In the genomic region with DNA sequence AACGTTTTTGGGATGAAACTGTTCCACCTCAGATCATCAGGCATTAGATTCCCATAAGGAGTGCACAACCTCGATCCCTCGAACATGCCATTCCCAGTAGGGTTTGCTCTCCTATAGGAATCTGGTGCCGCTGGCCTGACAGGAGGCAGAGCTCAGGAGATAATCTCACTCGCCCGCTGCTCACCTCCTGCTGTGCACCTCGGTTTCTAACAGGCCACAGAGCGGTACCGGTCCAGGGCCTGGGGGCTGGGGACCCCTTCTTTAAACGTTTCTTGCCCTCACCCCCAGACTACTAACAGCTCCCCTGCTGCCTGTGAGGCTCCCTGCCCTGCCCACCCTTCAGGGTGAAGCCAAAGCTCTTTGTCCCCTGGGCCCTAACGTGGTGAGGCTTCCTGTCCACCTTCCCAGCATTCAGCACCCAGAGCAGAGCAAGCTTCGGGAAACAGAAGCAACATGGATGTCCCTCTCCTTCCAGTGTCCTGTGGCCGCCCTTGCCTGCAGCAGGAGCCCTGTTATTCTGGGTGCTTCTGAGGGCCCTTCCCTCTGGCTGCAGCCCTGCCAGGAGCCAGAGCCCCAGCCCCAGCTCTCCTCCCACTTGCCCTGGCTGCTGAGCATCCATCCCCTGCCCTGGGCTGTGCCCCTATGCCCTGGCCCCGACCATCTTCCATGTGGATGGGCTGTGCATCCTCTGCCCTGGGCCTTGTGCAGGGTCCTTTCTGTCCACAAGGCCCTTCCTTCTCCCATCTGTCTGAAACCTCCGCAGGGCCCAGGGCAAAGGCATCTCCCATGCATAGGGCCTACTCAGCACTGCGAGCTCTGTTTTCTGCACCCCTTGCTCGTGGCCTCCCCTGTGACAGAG, we compare ENCODE assay signal across 17 cellular contexts.
DNase-seq lines count a peak whose midpoint lies in the region; ATAC-seq and TF ChIP-seq lines count a peak whose summit lies in the region.
"Had no signal": no experiment of that assay in that cellular context is flagged by ENCODE, and none has a peak within 500 bp of the region (broad histone marks: within the 10 kb centered on the region; RNA-seq: fewer than 3 reads in every experiment).

No MANE protein-coding gene starts in this region.

- 0 out of 3 replicates have a peak, but pooled peaks have one; percentile 19 for ATAC-seq in RWPE2 (ENCODE audit: low read depth)

- no peak for TF ChIP-seq POLR2A in testis (IDR thresholded peaks at IDR 0.05)

- H3K9ac ChIP-seq in endodermal cell (ENCODE audit: extremely low read depth, low read length, poor library complexity, severe bottlenecking) = no peak overlapping the region
- H3K9ac ChIP-seq: BLaER1, KMS-11 had no signal

- peaks cover 3% of the 10 kb centered on the region for H3K27me3 Mint-ChIP-seq in endodermal cell (ENCODE audit: insufficient read depth)
- H3K27me3 Mint-ChIP-seq in nephron (ENCODE audit: low read depth) = peaks cover 11% of the 10 kb centered on the region

- H3K4me3 ChIP-seq in RWPE2 (ENCODE audit: severe bottlenecking) (no peak overlapping the region), endodermal cell (ENCODE audit: low read length) (no peak overlapping the region), testis (no peak overlapping the region)
- H3K4me3 ChIP-seq: BLaER1, MG63 had no signal

- 71 to 75% methylated on average over 5 to 17 of the region's 17 CpGs for WGBS in endodermal cell (ENCODE audit: insufficient coverage in 1 of 2, insufficient read length in 1 of 2), 2 experiments
- WGBS in testis, 2 donors = 68 to 85% methylated on average over 7 to 17 of the region's 17 CpGs

- H3K36me3 ChIP-seq in RWPE2 (ENCODE audit: low read depth) = no peaks in the 10 kb centered on the region
- no peaks in the 10 kb centered on the region for H3K36me3 ChIP-seq in endodermal cell (ENCODE audit: control insufficient read depth, insufficient read depth, low read length)
- no peaks in the 10 kb centered on the region for H3K36me3 ChIP-seq in testis (ENCODE audit: low read depth, missing control alignments)
- H3K36me3 ChIP-seq: BLaER1, MG63 had no signal

- no peaks in the 10 kb centered on the region for H3K27me3 ChIP-seq in RWPE2 (ENCODE audit: insufficient read depth, poor library complexity, severe bottlenecking)
- no peaks in the 10 kb centered on the region for H3K27me3 ChIP-seq in endodermal cell (ENCODE audit: control insufficient read depth, insufficient read depth, low read length, poor library complexity, severe bottlenecking)
- no peaks in the 10 kb centered on the region for H3K27me3 ChIP-seq in testis
- H3K27me3 ChIP-seq: BLaER1, MG63 had no signal

- intact Hi-C loops in testis (cut with DNase I; ENCODE audit: low total_unique reads) = no loop called here

- H3K4me3 Mint-ChIP-seq in endodermal cell (no peak overlapping the region), nephron (no peak overlapping the region)
- H3K4me3 Mint-ChIP-seq: HFFc6 had no signal

- no peaks in the 10 kb centered on the region for H3K9me3 ChIP-seq in RWPE2 (ENCODE audit: severe bottlenecking)
- H3K9me3 ChIP-seq in endodermal cell (ENCODE audit: control insufficient read depth, low read length) = no peaks in the 10 kb centered on the region
- no peaks in the 10 kb centered on the region for H3K9me3 ChIP-seq in testis
- H3K9me3 ChIP-seq: BLaER1, MG63 had no signal

- H3K4me1 Mint-ChIP-seq in endodermal cell = peaks cover 14% of the 10 kb centered on the region
- H3K4me1 Mint-ChIP-seq in nephron = peaks cover 36% of the 10 kb centered on the region

- H3K4me1 ChIP-seq in RWPE2 (ENCODE audit: insufficient read depth, poor library complexity, severe bottlenecking) = no peaks in the 10 kb centered on the region
- H3K4me1 ChIP-seq in endodermal cell (ENCODE audit: control insufficient read depth, insufficient read depth, low read length) = peaks cover 3% of the 10 kb centered on the region
- no peaks in the 10 kb centered on the region for H3K4me1 ChIP-seq in testis

- H3K27ac ChIP-seq in RWPE2 (ENCODE audit: poor library complexity, severe bottlenecking) (no peak overlapping the region), endodermal cell (ENCODE audit: low read depth, low read length) (no peak overlapping the region), testis (no peak overlapping the region)
- H3K27ac ChIP-seq: BLaER1, KMS-11 had no signal

- no peaks in the 10 kb centered on the region for H3K9me3 Mint-ChIP-seq in endodermal cell
- H3K9me3 Mint-ChIP-seq in nephron = peaks cover 2% of the 10 kb centered on the region
- H3K9me3 Mint-ChIP-seq: HFFc6 had no signal

- H3K27ac Mint-ChIP-seq in endodermal cell (no peak overlapping the region), nephron (peak overlapping the region; percentile 76 to 97 (median 93))
- H3K27ac Mint-ChIP-seq: HFFc6 had no signal

- no peak for DNase-seq in RWPE2 (ENCODE audit: low spot score)
- DNase-seq in endodermal cell = peak; percentile 58
- DNase-seq in testis = peak; percentile 9
- DNase-seq in epidermal melanocyte (ENCODE audit: insufficient read length, low spot score) = no peak
- DNase-seq in DMS 273 treated with DMSO at 0.1 percent for 48 hours (lab: John Stamatoyannopoulos, UW) = no peak
- no peak for DNase-seq in stimulated activated CD4-positive, alpha-beta T cell treated with anti-CD3 and anti-CD28 coated beads, Interleukin-1b, Interleukin-23, amount 100 ng/mL, for 48 hours
- DNase-seq: EL, GOT3, HFFc6, MG63, NCI-H1105 treated with DMSO at 0.1 percent for 48 hours, NCI-H187 treated with DMSO at 0.1 percent for 48 hours, NCI-H2171, SIG-M5 had no signal

- TF ChIP-seq CTCF in RWPE2 (IDR thresholded peaks at IDR 0.05; ENCODE audit: poor library complexity, severe bottlenecking) (no peak), endodermal cell (conservative IDR thresholded peaks at IDR 0.05) (no peak), nephron (IDR thresholded peaks at IDR 0.05; ENCODE audit: unreplicated experiment in 3 of 3) (no peak), testis (IDR thresholded peaks at IDR 0.05) (no peak)

- no peaks in the 10 kb centered on the region for H3K36me3 Mint-ChIP-seq in endodermal cell (ENCODE audit: low read depth)
- no peaks in the 10 kb centered on the region for H3K36me3 Mint-ChIP-seq in nephron (ENCODE audit: low read depth)

Comparison
In these comparisons a context has a peak if more than half of its experiments do, and no peak if none do; other contexts are left out.
1. DNase-seq: peak in endodermal cell (single experiment) and testis (single experiment); none in RWPE2 (single experiment), epidermal melanocyte (single experiment), DMS 273 treated with DMSO at 0.1 percent for 48 hours (single experiment) and stimulated activated CD4-positive, alpha-beta T cell treated with anti-CD3 and anti-CD28 coated beads, Interleukin-1b, Interleukin-23, amount 100 ng/mL, for 48 hours (single experiment).